In the genomic region with DNA sequence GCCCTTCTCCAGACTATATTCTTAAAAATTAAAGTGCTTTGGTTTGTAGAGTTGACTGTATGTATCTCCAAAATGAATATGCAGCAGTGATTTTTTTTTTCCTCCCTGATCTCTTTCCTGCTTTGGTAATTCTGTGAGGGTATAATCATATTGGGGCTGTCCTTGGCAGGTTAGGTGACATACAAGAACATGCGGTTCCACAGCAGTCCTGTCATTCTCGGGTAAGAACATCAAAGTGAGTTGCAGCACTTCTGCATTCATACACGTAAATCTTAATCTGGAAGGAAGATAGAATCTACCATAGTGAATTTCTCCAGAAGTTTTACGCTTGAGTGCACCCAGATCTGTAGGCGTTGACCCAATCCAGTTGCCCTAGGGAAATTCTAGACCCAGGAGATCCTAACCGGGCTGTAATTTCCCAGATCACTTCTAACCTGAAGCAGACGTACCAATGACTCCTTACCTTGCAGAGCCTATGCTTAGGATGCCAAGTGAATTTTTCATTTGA, we compare ENCODE assay signal across 19 cellular contexts.
A peak's percentile ranks its signal among the peaks of the same experiment; 100 is the strongest.
DNase-seq lines count a peak whose midpoint lies in the region; ATAC-seq, FAIRE-seq and TF ChIP-seq lines count a peak whose summit lies in the region.
"Had no signal": no experiment of that assay in that cellular context is flagged by ENCODE, and none has a peak within 500 bp of the region (broad histone marks: within the 10 kb centered on the region; RNA-seq: fewer than 3 reads in every experiment).

No MANE protein-coding gene starts in this region.

- TF ChIP-seq CTCF in HepG2 (CRISPR knock-in tag; IDR thresholded peaks at IDR 0.05) (no peak), right lobe of liver (IDR thresholded peaks at IDR 0.05) (no peak)

- POLR2A ChIA-PET in HepG2 (lab: Yijun Ruan, JAX): no interaction called here

- H3K36me3 Mint-ChIP-seq in activated naive CD4-positive, alpha-beta T cell treated with anti-CD3 and anti-CD28 coated beads, Interleukin-2, amount 50 U/mL, for 72 hours: no peaks in the 10 kb centered on the region
- H3K36me3 Mint-ChIP-seq: CD14-positive monocyte; CD4-positive, alpha-beta memory T cell; IgD-negative memory B cell had no signal

- no peaks in the 10 kb centered on the region for H3K9me3 ChIP-seq in HepG2 (ENCODE audit: low read length)
- no peaks in the 10 kb centered on the region for H3K9me3 ChIP-seq in right lobe of liver
- H3K9me3 ChIP-seq: A549 had no signal

- TF ChIP-seq EP300 in HepG2 (IDR thresholded peaks at IDR 0.05; ENCODE audit: low read depth in 2 of 2, low read length in 2 of 2) (no peak), HepG2 (CRISPR knock-in tag; IDR thresholded peaks at IDR 0.05; ENCODE audit: borderline replicate concordance) (no peak)

- no peak for TF ChIP-seq POLR2A in HepG2 (IDR thresholded peaks at IDR 0.05; ENCODE audit: insufficient read depth in 1 of 2, low read depth in 2 of 2, low read length in 2 of 2)
- TF ChIP-seq POLR2A in right lobe of liver (IDR thresholded peaks at IDR 0.05): no peak

- ATAC-seq in HepG2: no peak
- no peak for ATAC-seq in right lobe of liver
- ATAC-seq in GM21723 (IDR thresholded peaks at IDR 0.05; ENCODE audit: unreplicated experiment): no peak
- ATAC-seq in activated naive CD4-positive, alpha-beta T cell treated with anti-CD3 and anti-CD28 coated beads, Interleukin-2, amount 50 U/mL, for 72 hours: no peak
- ATAC-seq: A549 had no signal

- DNase-seq in HepG2 (ENCODE audit: low spot score) (no peak), right lobe of liver (no peak), substantia nigra (lab: John Stamatoyannopoulos, UW) (no peak)
- no peak for DNase-seq in stimulated activated CD8-positive, alpha-beta memory T cell treated with anti-CD3 and anti-CD28 coated beads, Interleukin-4, amount 100 ng/mL, for 48 hours
- no peak for DNase-seq in activated naive CD4-positive, alpha-beta T cell treated with anti-CD3 and anti-CD28 coated beads, Interleukin-2, amount 50 U/mL, for 72 hours (ENCODE audit: low spot score in 2 of 2)
- DNase-seq: AML-193; CD4-positive, alpha-beta memory T cell; DMS153; DMS79; GDM1; H9 had no signal

- H2AFZ ChIP-seq in HepG2 (ENCODE audit: low read length): no peak overlapping the region

- H3K27me3 ChIP-seq in HepG2 (ENCODE audit: control insufficient read depth in 1 of 2, insufficient read depth in 2 of 2, low read length in 2 of 2): no peaks in the 10 kb centered on the region
- H3K27me3 ChIP-seq in right lobe of liver: no peaks in the 10 kb centered on the region
- H3K27me3 ChIP-seq in layer of hippocampus (ENCODE audit: control insufficient read depth, insufficient read depth, low read length): no peaks in the 10 kb centered on the region

- no peak overlapping the region for H3K27ac Mint-ChIP-seq in activated naive CD4-positive, alpha-beta T cell treated with anti-CD3 and anti-CD28 coated beads, Interleukin-2, amount 50 U/mL, for 72 hours
- H3K27ac Mint-ChIP-seq: CD4-positive, alpha-beta memory T cell; H9; IgD-negative memory B cell had no signal

- H3K4me2 ChIP-seq in HepG2 (ENCODE audit: low read depth, low read length): no peak overlapping the region
- H3K4me2 ChIP-seq: A549 had no signal

- no peaks in the 10 kb centered on the region for H4K20me1 ChIP-seq in HepG2 (ENCODE audit: insufficient read depth, low read length)

- no peak overlapping the region for H3K9ac ChIP-seq in HepG2 (ENCODE audit: insufficient read depth, low read depth, low read length)

- FAIRE-seq in HepG2 (lab: Jason Lieb, UNC): no peak
- FAIRE-seq: A549, H1, HTR-8/SVneo had no signal

- H3K36me3 ChIP-seq in HepG2 (replicated peaks in 1 of 2; ENCODE audit: control insufficient read depth in 1 of 2, insufficient read depth in 2 of 2, low read length in 2 of 2) (peaks cover 19 to 53% of the 10 kb centered on the region in 2 experiments), right lobe of liver (no peaks in the 10 kb centered on the region)

- H3K4me1 ChIP-seq in HepG2 (ENCODE audit: insufficient read depth, low read length) (peaks cover 12% of the 10 kb centered on the region), right lobe of liver (no peaks in the 10 kb centered on the region)

- no peaks in the 10 kb centered on the region for H3K9me3 Mint-ChIP-seq in activated naive CD4-positive, alpha-beta T cell treated with anti-CD3 and anti-CD28 coated beads, Interleukin-2, amount 50 U/mL, for 72 hours
- H3K9me3 Mint-ChIP-seq: CD14-positive monocyte; CD4-positive, alpha-beta memory T cell; H9; IgD-negative memory B cell had no signal

- H3K79me2 ChIP-seq in HepG2 (ENCODE audit: insufficient read depth, low read length): no peaks in the 10 kb centered on the region

- intact Hi-C loops in HepG2 (cut with micrococcal nuclease; ENCODE audit: unreplicated experiment) (no loop called here), right lobe of liver (cut with DNase I) (no loop called here)

- BruUV-seq in HepG2 (replicated peaks; lab: Mats Ljungman, UMichigan): no TSS peak

- no peak for TF ChIP-seq RAD21 in HepG2 (CRISPR knock-in tag; IDR thresholded peaks at IDR 0.05)

- in situ Hi-C loops in HepG2 (cut with HindIII; ENCODE audit: extremely low pct_ligation_motif_present, low pct_unique_long_range_greater_than_20kb): no loop called here

- CTCF ChIA-PET in HepG2 (lab: Yijun Ruan, JAX; ENCODE audit: low intra/inter-chr PET ratio, low total read pairs): no interaction called here

- no peak overlapping the region for H3K4me3 ChIP-seq in HepG2 (replicated peaks in 1 of 3; ENCODE audit: insufficient read depth in 1 of 3, low read depth in 2 of 3, low read length in 3 of 3)
- no peak overlapping the region for H3K4me3 ChIP-seq in right lobe of liver
- H3K4me3 ChIP-seq: A549 had no signal

- 98% methylated on average over 7 of the region's 7 CpGs for WGBS in HepG2 (ENCODE audit: low lambda C conversion rate)
- 85% methylated on average over 7 of the region's 7 CpGs for WGBS in right lobe of liver (ENCODE audit: insufficient coverage, low coverage, low lambda C conversion rate, missing lambda C conversion rate)

- H3K27ac ChIP-seq in HepG2 (ENCODE audit: extremely low read length, insufficient read depth, low read length) (no peak overlapping the region), right lobe of liver (no peak overlapping the region), layer of hippocampus (ENCODE audit: low read depth, low read length) (peak overlapping the region; percentile 18), substantia nigra (ENCODE audit: low read depth, low read length, poor library complexity, severe bottlenecking) (peak overlapping the region; percentile 8)
- H3K27ac ChIP-seq: 22Rv1, A549 had no signal

TF ChIP-seq in HepG2, 621 proteins besides CTCF, POLR2A, EP300 and RAD21:
- TF ChIP-seq, protein P1, sequence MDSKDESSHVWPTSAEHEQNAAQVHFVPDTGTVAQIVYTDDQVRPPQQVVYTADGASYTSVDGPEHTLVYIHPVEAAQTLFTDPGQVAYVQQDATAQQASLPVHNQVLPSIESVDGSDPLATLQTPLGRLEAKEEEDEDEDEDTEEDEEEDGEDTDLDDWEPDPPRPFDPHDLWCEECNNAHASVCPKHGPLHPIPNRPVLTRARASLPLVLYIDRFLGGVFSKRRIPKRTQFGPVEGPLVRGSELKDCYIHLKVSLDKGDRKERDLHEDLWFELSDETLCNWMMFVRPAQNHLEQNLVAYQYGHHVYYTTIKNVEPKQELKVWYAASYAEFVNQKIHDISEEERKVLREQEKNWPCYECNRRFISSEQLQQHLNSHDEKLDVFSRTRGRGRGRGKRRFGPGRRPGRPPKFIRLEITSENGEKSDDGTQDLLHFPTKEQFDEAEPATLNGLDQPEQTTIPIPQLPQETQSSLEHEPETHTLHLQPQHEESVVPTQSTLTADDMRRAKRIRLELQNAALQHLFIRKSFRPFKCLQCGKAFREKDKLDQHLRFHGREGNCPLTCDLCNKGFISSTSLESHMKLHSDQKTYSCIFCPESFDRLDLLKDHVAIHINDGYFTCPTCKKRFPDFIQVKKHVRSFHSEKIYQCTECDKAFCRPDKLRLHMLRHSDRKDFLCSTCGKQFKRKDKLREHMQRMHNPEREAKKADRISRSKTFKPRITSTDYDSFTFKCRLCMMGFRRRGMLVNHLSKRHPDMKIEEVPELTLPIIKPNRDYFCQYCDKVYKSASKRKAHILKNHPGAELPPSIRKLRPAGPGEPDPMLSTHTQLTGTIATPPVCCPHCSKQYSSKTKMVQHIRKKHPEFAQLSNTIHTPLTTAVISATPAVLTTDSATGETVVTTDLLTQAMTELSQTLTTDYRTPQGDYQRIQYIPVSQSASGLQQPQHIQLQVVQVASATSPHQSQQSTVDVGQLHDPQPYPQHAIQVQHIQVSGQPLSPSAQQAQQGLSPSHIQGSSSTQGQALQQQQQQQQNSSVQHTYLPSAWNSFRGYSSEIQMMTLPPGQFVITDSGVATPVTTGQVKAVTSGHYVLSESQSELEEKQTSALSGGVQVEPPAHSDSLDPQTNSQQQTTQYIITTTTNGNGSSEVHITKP (CRISPR knock-in tag; IDR thresholded peaks at IDR 0.05; ENCODE audit: low read depth): no peak
- TF ChIP-seq RBM22 (optimal IDR thresholded peaks at IDR 0.05; ENCODE audit: low read length): peak; percentile 88

Comparison
In these comparisons a context has a peak if more than half of its experiments do, and no peak if none do; other contexts are left out.
1. H3K27ac ChIP-seq: peak in layer of hippocampus (single experiment) and substantia nigra (single experiment); none in HepG2 (single experiment) and right lobe of liver (0 of 3).